ENCODE assay signal across 8 cellular contexts in genomic region chr12:46153267-46153872, GRCh38.
DNase-seq lines count a peak whose midpoint lies in the region; ATAC-seq and TF ChIP-seq lines count a peak whose summit lies in the region.

No MANE protein-coding gene starts in this region.

- H3K36me3 ChIP-seq in mammary epithelial cell (ENCODE audit: insufficient read depth, low read length): no peaks in the 10 kb centered on the region

- no peaks in the 10 kb centered on the region for H4K20me1 ChIP-seq in mammary epithelial cell (ENCODE audit: insufficient read depth, low read length)

- H3K4me3 Mint-ChIP-seq in mesothelial cell of epicardium: no peak overlapping the region

- H3K9ac ChIP-seq in mammary epithelial cell (ENCODE audit: insufficient read depth, low read length): no peak overlapping the region

- DNase-seq in NCI-H2029 (lab: John Stamatoyannopoulos, UW) (peak; percentile 3), NCI-H2029 treated with DMSO at 0.1 percent for 48 hours (lab: John Stamatoyannopoulos, UW) (no peak), NCI-H1092 treated with DMSO at 0.1 percent for 48 hours (lab: John Stamatoyannopoulos, UW) (peak; percentile 62), mammary epithelial cell (no peak), mesothelial cell of epicardium (ENCODE audit: low spot score in 2 of 2, unreplicated experiment in 2 of 2) (no peak)

- ATAC-seq in HG02840 (IDR thresholded peaks at IDR 0.05; ENCODE audit: low FRiP score, unreplicated experiment) (no peak), GM18907 (IDR thresholded peaks at IDR 0.05; ENCODE audit: unreplicated experiment) (no peak), HG03432 (IDR thresholded peaks at IDR 0.05; ENCODE audit: unreplicated experiment) (no peak)

- intact Hi-C loops in mammary epithelial cell (cut with micrococcal nuclease): loop anchor here (1.0 to 5.0 kb wide), 4 partner anchors 81 to 829 kb away; no protein-coding TSS in a partner anchor

- H3K4me2 ChIP-seq in mammary epithelial cell (ENCODE audit: insufficient read depth, low read depth, low read length): peak overlapping the region; percentile 49

- TF ChIP-seq CTCF in mammary epithelial cell (conservative IDR thresholded peaks at IDR 0.05 in 1 of 2, IDR thresholded peaks at IDR 0.05 in 1 of 2; ENCODE audit: extremely low read depth in 1 of 2, insufficient read depth in 1 of 2, low read depth in 1 of 2, low read length in 2 of 2) (peak; percentile 67 to 77), mesothelial cell of epicardium (IDR thresholded peaks at IDR 0.05; ENCODE audit: unreplicated experiment) (peak; percentile 60)

- H3K4me3 ChIP-seq in mammary epithelial cell (replicated peaks in 1 of 3; ENCODE audit: insufficient read depth in 1 of 3, low read depth in 2 of 3, low read length in 3 of 3): peak overlapping the region in 1 of 3 experiments; percentile 17

- dilution Hi-C loops in mammary epithelial cell (cut with HindIII; ENCODE audit: low sequenced_read_pairs): no loop called here

- no TSS peak for BruUV-seq in mammary epithelial cell (replicated peaks; lab: Mats Ljungman, UMichigan)

- no peak overlapping the region for H3K27ac Mint-ChIP-seq in mesothelial cell of epicardium

- CTCF ChIA-PET in mammary epithelial cell (lab: Charles Lee; ENCODE audit: low non-redundant PET): no interaction called here

- H3K9me3 Mint-ChIP-seq in mesothelial cell of epicardium: peaks cover 10% of the 10 kb centered on the region

- WGBS in mammary epithelial cell (ENCODE audit: low coverage, missing lambda C conversion rate): 0% methylated on average over 2 of the region's 2 CpGs

- H2AFZ ChIP-seq in mammary epithelial cell (ENCODE audit: low read depth, low read length): no peak overlapping the region

- no peaks in the 10 kb centered on the region for H3K79me2 ChIP-seq in mammary epithelial cell (ENCODE audit: insufficient read depth, low read length)

- no peaks in the 10 kb centered on the region for H3K27me3 ChIP-seq in mammary epithelial cell (ENCODE audit: insufficient read depth, low read length)

- in situ Hi-C loops in mammary epithelial cell (cut with MboI; ENCODE audit: low sequenced_read_pairs in 2 of 2): loop anchor here in 1 of 2 donors (25.0 kb wide), 2 partner anchors 784 to 859 kb away; no protein-coding TSS in a partner anchor

- H3K27me3 Mint-ChIP-seq in mesothelial cell of epicardium (ENCODE audit: low read depth): no peaks in the 10 kb centered on the region

- H3K4me1 Mint-ChIP-seq in mesothelial cell of epicardium: peaks cover 55% of the 10 kb centered on the region

- peaks cover 10% of the 10 kb centered on the region for H3K36me3 Mint-ChIP-seq in mesothelial cell of epicardium

- peaks cover 4% of the 10 kb centered on the region for H3K9me3 ChIP-seq in mammary epithelial cell (replicated peaks; ENCODE audit: insufficient read depth, low read length)

- H3K27ac ChIP-seq in mammary epithelial cell (ENCODE audit: insufficient read depth, low read depth, low read length): no peak overlapping the region

- peaks cover 11% of the 10 kb centered on the region for H3K4me1 ChIP-seq in mammary epithelial cell (ENCODE audit: insufficient read depth, low read length)

Comparison
In these comparisons a context has a peak if more than half of its experiments do, and no peak if none do; other contexts are left out.
1. DNase-seq: peak in NCI-H2029 (single experiment) and NCI-H1092 treated with DMSO at 0.1 percent for 48 hours (single experiment); none in NCI-H2029 treated with DMSO at 0.1 percent for 48 hours (single experiment), mammary epithelial cell (single experiment) and mesothelial cell of epicardium (0 of 2).